In genomic region chr6:139175389-139175788, GRCh38 we compare ENCODE assay signal across 9 cellular contexts. TPM values are rescaled to one million over a fixed set of nuclear protein-coding genes. Genes with fewer than 3 reads are reported as not detected.
DNase-seq lines count a peak whose midpoint lies in the region; ATAC-seq and TF ChIP-seq lines count a peak whose summit lies in the region.
"Had no signal": no experiment of that assay in that cellular context is flagged by ENCODE, and none has a peak within 500 bp of the region (broad histone marks: within the 10 kb centered on the region; RNA-seq: fewer than 3 reads in every experiment).

No MANE protein-coding gene starts in this region.

- POLR2A ChIA-PET in naive thymus-derived CD8-positive, alpha-beta T cell (lab: Charles Lee): interaction anchor here (1.3 to 6.2 kb wide), 5 partner anchors 14 to 199 kb away, joined by 6 to 49 read pairs (median 13); partner anchors contain the start of gene CITED2
- POLR2A ChIA-PET in A673 (lab: Charles Lee; ENCODE audit: low non-redundant PET): no interaction called here

- peaks cover 57 to 93% (median 84%) of the 10 kb centered on the region in 4 donors for H3K4me1 Mint-ChIP-seq in naive thymus-derived CD8-positive, alpha-beta T cell

- intact Hi-C loops in A673 (cut with micrococcal nuclease; ENCODE audit: unreplicated experiment): no loop called here

- CTCF ChIA-PET in A673 (lab: Charles Lee): no interaction called here

- DNase-seq in RPMI8226 (peak; percentile 36), A673 (ENCODE audit: low spot score) (no peak)
- no peak for DNase-seq in naive thymus-derived CD8-positive, alpha-beta T cell
- no peak for DNase-seq in stimulated activated CD4-positive, alpha-beta T cell treated with anti-CD3 and anti-CD28 coated beads, Interleukin-2, amount 100 ng/mL, for 24 hours
- DNase-seq: NCI-H1417 treated with DMSO at 0.1 percent for 48 hours had no signal

- H3K9me3 ChIP-seq in gastroesophageal sphincter: no peaks in the 10 kb centered on the region
- no peaks in the 10 kb centered on the region for H3K9me3 ChIP-seq in A673 (ENCODE audit: low read depth, low read length, poor library complexity, severe bottlenecking)

- no peaks in the 10 kb centered on the region for H3K27me3 Mint-ChIP-seq in naive thymus-derived CD8-positive, alpha-beta T cell

- ATAC-seq in GM18909 (IDR thresholded peaks at IDR 0.05; ENCODE audit: poor library complexity, unreplicated experiment) (peak; percentile 76), HG02642 (IDR thresholded peaks at IDR 0.05; ENCODE audit: poor library complexity, unreplicated experiment) (peak; percentile 48), gastroesophageal sphincter (no peak)
- ATAC-seq in naive thymus-derived CD8-positive, alpha-beta T cell: peak; percentile 18 to 24

- no peaks in the 10 kb centered on the region for H3K9me3 Mint-ChIP-seq in naive thymus-derived CD8-positive, alpha-beta T cell

- peaks cover 8 to 78% (median 41%) of the 10 kb centered on the region in 3 donors for H3K36me3 Mint-ChIP-seq in naive thymus-derived CD8-positive, alpha-beta T cell

- 51 to 72% methylated on average over 3 of the region's 3 CpGs for WGBS in gastroesophageal sphincter (ENCODE audit: low coverage in 1 of 2), 2 donors

- TF ChIP-seq EP300 in gastroesophageal sphincter (IDR thresholded peaks at IDR 0.05): no peak

- TF ChIP-seq POLR2A in gastroesophageal sphincter (IDR thresholded peaks at IDR 0.05): no peak

- H3K36me3 ChIP-seq in gastroesophageal sphincter (peaks cover 0 to 71% of the 10 kb centered on the region in 2 donors), A673 (ENCODE audit: insufficient read depth, low read length, poor library complexity, severe bottlenecking) (no peaks in the 10 kb centered on the region)

- peak overlapping the region; percentile 81 to 98 (median 89) for H3K27ac Mint-ChIP-seq in naive thymus-derived CD8-positive, alpha-beta T cell

- BruUV-seq in A673 (replicated peaks; lab: Mats Ljungman, UMichigan): no TSS peak

- TF ChIP-seq CTCF in gastroesophageal sphincter (IDR thresholded peaks at IDR 0.05): no peak
- TF ChIP-seq CTCF in A673 (conservative IDR thresholded peaks at IDR 0.05; ENCODE audit: low read depth, low read length): no peak

- no peaks in the 10 kb centered on the region for H3K27me3 ChIP-seq in gastroesophageal sphincter
- no peaks in the 10 kb centered on the region for H3K27me3 ChIP-seq in A673 (replicated peaks; ENCODE audit: insufficient read depth, low read depth, low read length, poor library complexity)

- H3K27ac ChIP-seq in gastroesophageal sphincter (no peak overlapping the region), A673 (ENCODE audit: low read depth, low read length, poor library complexity, severe bottlenecking) (no peak overlapping the region)
- H3K27ac ChIP-seq: SK-N-MC had no signal

- H3K4me3 ChIP-seq in gastroesophageal sphincter (no peak overlapping the region), A673 (ENCODE audit: low read depth, low read length, poor library complexity, severe bottlenecking) (no peak overlapping the region)
- H3K4me3 ChIP-seq: SK-N-MC had no signal

- H3K4me3 Mint-ChIP-seq in naive thymus-derived CD8-positive, alpha-beta T cell: peak overlapping the region; percentile 48 to 87 (median 60)

- H3K4me1 ChIP-seq in gastroesophageal sphincter (no peaks in the 10 kb centered on the region), A673 (ENCODE audit: insufficient read depth, low read length, poor library complexity, severe bottlenecking) (no peaks in the 10 kb centered on the region)

RNA-seq across cellular contexts. Expression of gene HECA, which starts 40.5 kb away (rescaled TPM):
- 100 to 1,000 TPM; 154 to 159 TPM for total RNA-seq in naive thymus-derived CD8-positive, alpha-beta T cell
- polyA plus RNA-seq in naive thymus-derived CD8-positive, alpha-beta T cell: 1 to 10 TPM; 4.6 to 8.5 (median 5.5) TPM
- total RNA-seq in gastroesophageal sphincter (10 to 100 TPM; 36.1 to 70.1 (median 46.9) TPM), A673 (2021) (14.3 and 15.3 TPM in 2 replicates)
